ENCODE assay signal across 21 cellular contexts in genomic region chr1:203858975-203859374, GRCh38. TPM values are rescaled to one million over a fixed set of nuclear protein-coding genes. Genes with fewer than 3 reads are reported as not detected.
DNase-seq lines count a peak whose midpoint lies in the region; ATAC-seq and TF ChIP-seq lines count a peak whose summit lies in the region.
"Had no signal": no experiment of that assay in that cellular context is flagged by ENCODE, and none has a peak within 500 bp of the region (broad histone marks: within the 10 kb centered on the region; RNA-seq: fewer than 3 reads in every experiment).

No MANE protein-coding gene starts in this region.

- no peaks in the 10 kb centered on the region for H3K9me3 Mint-ChIP-seq in activated T-cell treated with anti-CD3 and anti-CD28 coated beads, Interleukin-2, amount 50 U/mL, for 24 hours
- H3K9me3 Mint-ChIP-seq in activated T-cell treated with anti-CD3 and anti-CD28 coated beads, Interleukin-2, amount 50 U/mL, for 4 hours: no peaks in the 10 kb centered on the region
- H3K9me3 Mint-ChIP-seq: CD8-positive, alpha-beta memory T cell had no signal

- H3K27me3 ChIP-seq in ascending aorta: no peaks in the 10 kb centered on the region
- H3K27me3 ChIP-seq in mesenchymal stem cell (ENCODE audit: control insufficient read depth in 1 of 2, insufficient read depth in 1 of 2, low read length in 2 of 2): no peaks in the 10 kb centered on the region
- no peaks in the 10 kb centered on the region for H3K27me3 ChIP-seq in aorta (ENCODE audit: control insufficient read depth in 1 of 2, insufficient read depth in 2 of 2, low read length in 1 of 2)

- H2BK12ac ChIP-seq in mesenchymal stem cell (ENCODE audit: low read length in 2 of 2): no peak overlapping the region

- H4K91ac ChIP-seq in mesenchymal stem cell (ENCODE audit: low read length): no peak overlapping the region

- no peak overlapping the region for H3K23ac ChIP-seq in mesenchymal stem cell (ENCODE audit: low read length in 2 of 2)

- H4K8ac ChIP-seq in mesenchymal stem cell (ENCODE audit: low read length): no peak overlapping the region

- H3K27me3 Mint-ChIP-seq in activated T-cell treated with anti-CD3 and anti-CD28 coated beads, Interleukin-2, amount 50 U/mL, for 24 hours: no peaks in the 10 kb centered on the region
- no peaks in the 10 kb centered on the region for H3K27me3 Mint-ChIP-seq in activated T-cell treated with anti-CD3 and anti-CD28 coated beads, Interleukin-2, amount 50 U/mL, for 4 hours (ENCODE audit: low read depth)

- no peak overlapping the region for H3K4ac ChIP-seq in mesenchymal stem cell (ENCODE audit: low read depth in 1 of 2, low read length in 2 of 2)

- H3K4me3 ChIP-seq in ascending aorta (no peak overlapping the region), mesenchymal stem cell (ENCODE audit: insufficient read depth in 1 of 2, low read depth in 1 of 2, low read length in 2 of 2) (no peak overlapping the region), aorta (ENCODE audit: low read length in 2 of 2) (no peak overlapping the region)
- H3K4me3 ChIP-seq: SK-N-MC had no signal

- ATAC-seq in activated T-cell treated with anti-CD3 and anti-CD28 coated beads, Interleukin-2, amount 50 U/mL, for 4 hours: no peak
- ATAC-seq in aorta (ENCODE audit: low FRiP score): no peak

- 77% methylated on average over 4 of the region's 4 CpGs for WGBS in mesenchymal stem cell
- 39 to 49% methylated on average over 4 of the region's 4 CpGs for WGBS in aorta, 2 donors

- H3K79me1 ChIP-seq in mesenchymal stem cell (replicated peaks; ENCODE audit: low read length, poor library complexity, severe bottlenecking): peaks cover 2% of the 10 kb centered on the region

- no peak overlapping the region for H2AFZ ChIP-seq in mesenchymal stem cell (ENCODE audit: low read depth, low read length)

- H3K27ac ChIP-seq in ascending aorta (peak overlapping the region; percentile 67 to 70), mesenchymal stem cell (ENCODE audit: low read length, poor library complexity, severe bottlenecking) (peak overlapping the region; percentile 64), aorta (ENCODE audit: low read depth in 1 of 2, low read length in 2 of 2) (peak overlapping the region; percentile 24 to 78)
- H3K27ac ChIP-seq: C4-2B had no signal

- H3K36me3 Mint-ChIP-seq in activated T-cell treated with anti-CD3 and anti-CD28 coated beads, Interleukin-2, amount 50 U/mL, for 24 hours (ENCODE audit: low read depth): peaks cover 57% of the 10 kb centered on the region
- H3K36me3 Mint-ChIP-seq in activated T-cell treated with anti-CD3 and anti-CD28 coated beads, Interleukin-2, amount 50 U/mL, for 4 hours (ENCODE audit: insufficient read depth): peaks cover 20% of the 10 kb centered on the region

- peaks cover 4 to 32% of the 10 kb centered on the region in 2 donors for H3K4me1 ChIP-seq in ascending aorta
- H3K4me1 ChIP-seq in mesenchymal stem cell (ENCODE audit: control insufficient read depth, insufficient read depth, low read depth, low read length): peaks cover 12% of the 10 kb centered on the region
- peaks cover 4 to 7% of the 10 kb centered on the region in 2 donors for H3K4me1 ChIP-seq in aorta (ENCODE audit: control insufficient read depth in 1 of 2, insufficient read depth in 2 of 2, low read length in 2 of 2)

- intact Hi-C loops in ascending aorta (cut with DNase I): loop anchor here (5.0 kb wide), 1 partner anchor 62 kb away; the partner anchor contains the start of genes ZBED6 and ZC3H11A
- intact Hi-C loops in aorta (cut with DNase I): no loop called here

- DNase-seq in activated T-cell treated with anti-CD3 and anti-CD28 coated beads, Interleukin-2, amount 50 U/mL, for 24 hours: no peak
- DNase-seq in activated T-cell treated with anti-CD3 and anti-CD28 coated beads, Interleukin-2, amount 50 U/mL, for 4 hours: no peak
- DNase-seq in ascending aorta (ENCODE audit: low spot score in 2 of 2) (no peak), mesenchymal stem cell (peak; percentile 18), aorta (no peak), NK-92 (lab: John Stamatoyannopoulos, UW; ENCODE audit: unreplicated experiment) (no peak), midbrain (lab: John Stamatoyannopoulos, UW) (no peak)
- DNase-seq in effector CD4-positive, alpha-beta T cell: no peak
- DNase-seq: 8988T; CD8-positive, alpha-beta memory T cell; GOT3; HCEC 1CT; MV-4-11; NCI-H1694; NCI-H2081 treated with DMSO at 0.1 percent for 48 hours; NCI-H2171 treated with DMSO at 0.1 percent for 48 hours; NCI-H524 treated with DMSO at 0.1 percent for 48 hours; OCI-M1; SHP77 had no signal

- no peak overlapping the region for H3K4me2 ChIP-seq in mesenchymal stem cell (ENCODE audit: low read length, poor library complexity, severe bottlenecking)

- H2BK5ac ChIP-seq in mesenchymal stem cell (ENCODE audit: low read depth, low read length, poor library complexity, severe bottlenecking): no peak overlapping the region

- no peak overlapping the region for H2BK15ac ChIP-seq in mesenchymal stem cell (ENCODE audit: low read depth, poor library complexity, severe bottlenecking)

- TF ChIP-seq CTCF in ascending aorta (IDR thresholded peaks at IDR 0.05): no peak

- H3K4me3 Mint-ChIP-seq in activated T-cell treated with anti-CD3 and anti-CD28 coated beads, Interleukin-2, amount 50 U/mL, for 24 hours: no peak overlapping the region
- no peak overlapping the region for H3K4me3 Mint-ChIP-seq in activated T-cell treated with anti-CD3 and anti-CD28 coated beads, Interleukin-2, amount 50 U/mL, for 4 hours

- no peak overlapping the region for H3K9ac ChIP-seq in mesenchymal stem cell (ENCODE audit: low read length)

- H3K27ac Mint-ChIP-seq in activated T-cell treated with anti-CD3 and anti-CD28 coated beads, Interleukin-2, amount 50 U/mL, for 24 hours: peak overlapping the region; percentile 14

- no peak overlapping the region for H3K18ac ChIP-seq in mesenchymal stem cell (ENCODE audit: low read depth in 1 of 2, low read length in 2 of 2)

- H3K4me1 Mint-ChIP-seq in activated T-cell treated with anti-CD3 and anti-CD28 coated beads, Interleukin-2, amount 50 U/mL, for 24 hours (ENCODE audit: low read depth): peaks cover 22% of the 10 kb centered on the region
- H3K4me1 Mint-ChIP-seq in activated T-cell treated with anti-CD3 and anti-CD28 coated beads, Interleukin-2, amount 50 U/mL, for 4 hours (ENCODE audit: low read depth): peaks cover 22% of the 10 kb centered on the region

- peak overlapping the region; percentile 94 for H2AK5ac ChIP-seq in mesenchymal stem cell (ENCODE audit: low read length, severe bottlenecking)

- H3K14ac ChIP-seq in mesenchymal stem cell (ENCODE audit: low read length in 2 of 2): no peak overlapping the region

- H2BK120ac ChIP-seq in mesenchymal stem cell (ENCODE audit: low read depth, low read length): no peak overlapping the region

- H3K9me3 ChIP-seq in ascending aorta (no peaks in the 10 kb centered on the region), mesenchymal stem cell (ENCODE audit: control insufficient read depth, low read length) (no peaks in the 10 kb centered on the region), aorta (ENCODE audit: control insufficient read depth, low read length) (no peaks in the 10 kb centered on the region)

- H3K36me3 ChIP-seq in ascending aorta (peaks cover 6 to 19% of the 10 kb centered on the region in 2 donors), mesenchymal stem cell (ENCODE audit: control insufficient read depth in 1 of 2, insufficient read depth in 2 of 2, low read depth in 1 of 2, low read length in 2 of 2) (peaks cover 6 to 36% of the 10 kb centered on the region in 2 experiments), aorta (ENCODE audit: control insufficient read depth in 1 of 2, insufficient read depth in 2 of 2, low read length in 1 of 2) (no peaks in the 10 kb centered on the region)

RNA-seq across cellular contexts. Expression of gene SNRPE, which starts 2.4 kb away (rescaled TPM):
- total RNA-seq in activated T-cell treated with anti-CD3 and anti-CD28 coated beads, Interleukin-2, amount 50 U/mL, for 4 hours: 100 to 1,000 TPM; 377 to 427 (median 395) TPM
- total RNA-seq in ascending aorta (5.1 TPM), aorta (10 to 100 TPM; 53.7 to 55.0 TPM)
- polyA plus RNA-seq in mesenchymal stem cell (2013, experiment 1 of 2): 221 TPM
- polyA plus RNA-seq in mesenchymal stem cell (2013, experiment 2 of 2): 233 TPM
- polyA plus RNA-seq in aorta: 100 to 1,000 TPM in 1 of 2 donors, 10 to 100 TPM in 1; 69.3 to 172 TPM

Comparison
In these comparisons a context has a peak if more than half of its experiments do, and no peak if none do; other contexts are left out.
1. RNA of gene SNRPE, which starts 2.4 kb away (total RNA-seq): 377 to 427 TPM in activated T-cell treated with anti-CD3 and anti-CD28 coated beads, Interleukin-2, amount 50 U/mL, for 4 hours; 53.7 to 55.0 TPM in aorta and 5.1 TPM in ascending aorta (single experiment); every median in the first group is over 4 times any median in the second.
2. Peak in every context shown above with its lines, with median percentiles within 50 percentile points of each other: H3K27ac ChIP-seq.